10 cellular contexts compared by ENCODE assay signal in the genomic region with DNA sequence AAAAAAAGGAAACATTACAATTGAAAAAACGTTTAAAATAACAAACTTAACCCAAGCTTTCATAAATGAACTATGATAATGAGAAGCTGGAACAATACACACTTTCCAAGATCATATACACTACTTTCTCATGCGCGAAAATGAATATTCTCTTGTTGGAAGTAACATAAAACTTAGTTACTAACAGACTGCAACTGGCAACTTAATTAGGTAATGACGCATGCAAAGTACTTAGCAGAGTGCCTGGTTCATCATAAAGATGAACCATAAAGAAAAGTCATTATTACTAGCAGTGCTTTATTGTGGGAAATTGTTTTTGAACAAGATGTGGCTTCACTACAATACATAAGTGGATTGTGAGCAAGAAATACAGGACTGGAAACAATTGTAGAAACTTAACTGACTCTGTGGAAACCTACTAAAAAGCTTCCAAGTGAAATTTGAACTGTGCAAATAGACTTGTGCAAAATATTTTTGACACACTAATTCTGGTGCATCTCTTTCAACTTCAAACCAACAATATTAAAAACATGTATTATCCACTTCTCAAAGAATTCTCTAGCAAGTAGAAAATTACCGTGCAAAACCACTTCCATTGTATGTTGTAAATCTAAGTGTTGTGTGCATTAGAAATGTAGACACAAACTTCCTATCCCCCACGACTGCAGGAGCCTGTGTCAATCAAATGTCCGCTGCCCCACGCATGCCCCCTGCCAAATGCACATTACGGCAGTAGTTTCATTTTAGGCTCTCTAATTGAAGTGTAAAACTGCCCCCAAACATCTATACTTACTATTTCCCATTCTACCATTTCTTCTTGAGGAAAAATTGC. TPM values are rescaled to one million over a fixed set of nuclear protein-coding genes. Genes with fewer than 3 reads are reported as not detected.
A peak's percentile ranks its signal among the peaks of the same experiment; 100 is the strongest.
DNase-seq lines count a peak whose midpoint lies in the region; ATAC-seq, FAIRE-seq and TF ChIP-seq lines count a peak whose summit lies in the region.
"Had no signal": no experiment of that assay in that cellular context is flagged by ENCODE, and none has a peak within 500 bp of the region (broad histone marks: within the 10 kb centered on the region; RNA-seq: fewer than 3 reads in every experiment).

No MANE protein-coding gene starts in this region.

- POLR2A ChIA-PET in HEK293 (lab: Yijun Ruan, JAX) = interaction anchor here (1.0 to 3.3 kb wide), 3 partner anchors 12 to 164 kb away, joined by 3 to 32 read pairs (median 4); no protein-coding TSS in a partner anchor

- H4K20me1 ChIP-seq in astrocyte (ENCODE audit: insufficient read depth, low read length) = peaks cover 35% of the 10 kb centered on the region

- no peak overlapping the region for H3K27ac ChIP-seq in HEK293 (ENCODE audit: extremely low read depth, low read depth, low read length)
- H3K27ac ChIP-seq in astrocyte (ENCODE audit: low read depth, low read length) = peak overlapping the region; percentile 81
- peak overlapping the region in 5 of 21 experiments; percentile 16 to 92 (median 90) for H3K27ac ChIP-seq in skin epidermis

- no peak overlapping the region for H3K27ac Mint-ChIP-seq in astrocyte (ENCODE audit: unreplicated experiment)
- H3K27ac Mint-ChIP-seq in activated T-helper 1 cell treated with anti-CD3 and anti-CD28 coated beads, Interleukin-12 subunit alpha, Interleukin-12 subunit beta, Interleukin-2, Interleukin-4 antibody, amounts not matched to agents 30 ng/mL and 10 ng/mL and 1 ng/mL, durations not matched to agents 14 hours and 24 hours and 36 hours = no peak overlapping the region

- H3K4me2 ChIP-seq in astrocyte (ENCODE audit: low read length) = peak overlapping the region; percentile 91

- H3K36me3 ChIP-seq in HEK293 (ENCODE audit: control insufficient read depth in 2 of 2, insufficient read depth in 1 of 2, low read length in 2 of 2) (no peaks in the 10 kb centered on the region), astrocyte (ENCODE audit: insufficient read depth, low read length) (no peaks in the 10 kb centered on the region), kidney epithelial cell (ENCODE audit: control insufficient read depth, insufficient read depth, low read length) (no peaks in the 10 kb centered on the region)

- peaks cover 9% of the 10 kb centered on the region for H3K4me1 ChIP-seq in HEK293 (ENCODE audit: control insufficient read depth, insufficient read depth, low read length)
- peaks cover 27% of the 10 kb centered on the region for H3K4me1 ChIP-seq in astrocyte (ENCODE audit: insufficient read depth, low read length)

- peaks cover 99% of the 10 kb centered on the region for H3K79me2 ChIP-seq in astrocyte (ENCODE audit: insufficient read depth, low read length)

- TF ChIP-seq CTCF in HEK293 (tag by site-specific recombination; IDR thresholded peaks at IDR 0.05) = no peak
- TF ChIP-seq CTCF in astrocyte (IDR thresholded peaks at IDR 0.05; ENCODE audit: insufficient read depth, low read depth, low read length) = no peak
- TF ChIP-seq CTCF in kidney epithelial cell (IDR thresholded peaks at IDR 0.05; ENCODE audit: insufficient read depth, low read length, poor library complexity, severe bottlenecking) = no peak

- ATAC-seq in GM18498 (IDR thresholded peaks at IDR 0.05; ENCODE audit: unreplicated experiment) (no peak), GM21825 (IDR thresholded peaks at IDR 0.05; ENCODE audit: unreplicated experiment) (no peak)
- ATAC-seq: K562 had no signal

- H3K9me3 Mint-ChIP-seq in astrocyte (ENCODE audit: unreplicated experiment) = no peaks in the 10 kb centered on the region
- no peaks in the 10 kb centered on the region for H3K9me3 Mint-ChIP-seq in activated T-helper 1 cell treated with anti-CD3 and anti-CD28 coated beads, Interleukin-12 subunit alpha, Interleukin-12 subunit beta, Interleukin-2, Interleukin-4 antibody, amounts not matched to agents 30 ng/mL and 10 ng/mL and 1 ng/mL, durations not matched to agents 14 hours and 24 hours and 36 hours

- H3K4me3 ChIP-seq in HEK293 (ENCODE audit: low read depth, low read length) (peak overlapping the region; percentile 92), astrocyte (ENCODE audit: insufficient read depth, low read depth, low read length) (peak overlapping the region; percentile 91), kidney epithelial cell (ENCODE audit: low read depth, low read length) (peak overlapping the region; percentile 57), skin epidermis (peak overlapping the region; percentile 46 to 71 (median 60))
- H3K4me3 ChIP-seq: K562 had no signal

- H3K9me3 ChIP-seq in HEK293 (ENCODE audit: control insufficient read depth, insufficient read depth, low read depth, low read length) (no peaks in the 10 kb centered on the region), astrocyte (ENCODE audit: insufficient read depth, low read depth, low read length) (no peaks in the 10 kb centered on the region)

- H3K4me1 Mint-ChIP-seq in astrocyte (ENCODE audit: low read depth, unreplicated experiment) = peaks cover 18% of the 10 kb centered on the region
- H3K4me1 Mint-ChIP-seq in activated T-helper 1 cell treated with anti-CD3 and anti-CD28 coated beads, Interleukin-12 subunit alpha, Interleukin-12 subunit beta, Interleukin-2, Interleukin-4 antibody, amounts not matched to agents 30 ng/mL and 10 ng/mL and 1 ng/mL, durations not matched to agents 14 hours and 24 hours and 36 hours (ENCODE audit: low read depth) = peaks cover 9% of the 10 kb centered on the region

- no peak for DNase-seq in astrocyte (ENCODE audit: low read depth)
- no peak for DNase-seq in kidney epithelial cell (ENCODE audit: low read depth)
- no peak for DNase-seq in stimulated activated CD4-positive, alpha-beta T cell treated with anti-CD3 and anti-CD28 coated beads, Interleukin-4, amount 100 ng/mL, for 24 hours
- DNase-seq in activated T-helper 1 cell treated with anti-CD3 and anti-CD28 coated beads, Interleukin-12 subunit alpha, Interleukin-12 subunit beta, Interleukin-2, Interleukin-4 antibody, amounts not matched to agents 30 ng/mL and 10 ng/mL and 1 ng/mL, durations not matched to agents 14 hours and 24 hours and 36 hours (ENCODE audit: low spot score) = no peak
- DNase-seq: stimulated activated CD4-positive, alpha-beta T cell treated with anti-CD3 and anti-CD28 coated beads, Interleukin-12 subunit alpha, Interleukin-12 subunit beta, amount 100 ng/mL, for 4 hours had no signal

- intact Hi-C loops in activated T-helper 1 cell treated with anti-CD3 and anti-CD28 coated beads, Interleukin-12 subunit alpha, Interleukin-12 subunit beta, Interleukin-2, Interleukin-4 antibody, amounts not matched to agents 30 ng/mL and 10 ng/mL and 1 ng/mL, durations not matched to agents 14 hours and 24 hours and 36 hours (cut with micrococcal nuclease) = loop anchor here (10.0 kb wide), 3 partner anchors 99 to 309 kb away; a partner anchor contains a TSS

- H3K9ac ChIP-seq in astrocyte (ENCODE audit: low read length) = peak overlapping the region; percentile 92

- peaks cover 8% of the 10 kb centered on the region for H3K27me3 Mint-ChIP-seq in astrocyte (ENCODE audit: low read depth, unreplicated experiment)
- peaks cover 71% of the 10 kb centered on the region for H3K27me3 Mint-ChIP-seq in activated T-helper 1 cell treated with anti-CD3 and anti-CD28 coated beads, Interleukin-12 subunit alpha, Interleukin-12 subunit beta, Interleukin-2, Interleukin-4 antibody, amounts not matched to agents 30 ng/mL and 10 ng/mL and 1 ng/mL, durations not matched to agents 14 hours and 24 hours and 36 hours (ENCODE audit: insufficient read depth)

- FAIRE-seq in astrocyte (lab: Jason Lieb, UNC) = no peak
- FAIRE-seq: K562 had no signal

- H3K27me3 ChIP-seq in astrocyte (ENCODE audit: insufficient read depth, low read length) (no peaks in the 10 kb centered on the region), kidney epithelial cell (ENCODE audit: control insufficient read depth, insufficient read depth, low read length) (no peaks in the 10 kb centered on the region)

- no peak overlapping the region for H2AFZ ChIP-seq in astrocyte (ENCODE audit: low read depth, low read length)

- H3K4me3 Mint-ChIP-seq in astrocyte (ENCODE audit: unreplicated experiment) = peak overlapping the region; percentile 90
- H3K4me3 Mint-ChIP-seq in activated T-helper 1 cell treated with anti-CD3 and anti-CD28 coated beads, Interleukin-12 subunit alpha, Interleukin-12 subunit beta, Interleukin-2, Interleukin-4 antibody, amounts not matched to agents 30 ng/mL and 10 ng/mL and 1 ng/mL, durations not matched to agents 14 hours and 24 hours and 36 hours = no peak overlapping the region

- CTCF ChIA-PET in HEK293 (lab: Yijun Ruan, JAX) = interaction anchor here (1.0 to 3.9 kb wide), 4 partner anchors 99 to 210 kb away, joined by 3 to 30 read pairs (median 18); no protein-coding TSS in a partner anchor

- no peaks in the 10 kb centered on the region for H3K36me3 Mint-ChIP-seq in astrocyte (ENCODE audit: low read depth, unreplicated experiment)
- no peaks in the 10 kb centered on the region for H3K36me3 Mint-ChIP-seq in activated T-helper 1 cell treated with anti-CD3 and anti-CD28 coated beads, Interleukin-12 subunit alpha, Interleukin-12 subunit beta, Interleukin-2, Interleukin-4 antibody, amounts not matched to agents 30 ng/mL and 10 ng/mL and 1 ng/mL, durations not matched to agents 14 hours and 24 hours and 36 hours (ENCODE audit: low read depth)

TF ChIP-seq in HEK293, 187 proteins besides CTCF, POLR2A, EP300 and RAD21 (continues in another document):
- TF ChIP-seq ZNF473 (tag by site-specific recombination; IDR thresholded peaks at IDR 0.05) = no peak
- no peak for TF ChIP-seq REPIN1 (tag by site-specific recombination; IDR thresholded peaks at IDR 0.05; ENCODE audit: low read depth)
- TF ChIP-seq SP3 (tag by site-specific recombination; IDR thresholded peaks at IDR 0.05) = no peak; the same call in 1 of the 2 replicates
- no peak for TF ChIP-seq ZNF302 (tag by site-specific recombination; IDR thresholded peaks at IDR 0.05; ENCODE audit: low read depth)
- TF ChIP-seq, protein P1, sequence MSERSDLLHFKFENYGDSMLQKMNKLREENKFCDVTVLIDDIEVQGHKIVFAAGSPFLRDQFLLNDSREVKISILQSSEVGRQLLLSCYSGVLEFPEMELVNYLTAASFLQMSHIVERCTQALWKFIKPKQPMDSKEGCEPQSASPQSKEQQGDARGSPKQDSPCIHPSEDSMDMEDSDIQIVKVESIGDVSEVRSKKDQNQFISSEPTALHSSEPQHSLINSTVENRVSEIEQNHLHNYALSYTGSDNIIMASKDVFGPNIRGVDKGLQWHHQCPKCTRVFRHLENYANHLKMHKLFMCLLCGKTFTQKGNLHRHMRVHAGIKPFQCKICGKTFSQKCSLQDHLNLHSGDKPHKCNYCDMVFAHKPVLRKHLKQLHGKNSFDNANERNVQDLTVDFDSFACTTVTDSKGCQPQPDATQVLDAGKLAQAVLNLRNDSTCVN (tag by site-specific recombination; optimal IDR thresholded peaks at IDR 0.05) = no peak

RNA-seq across cellular contexts. Expression of a gene that starts 2.0 kb away (rescaled TPM):
- total RNA-seq in astrocyte = 17.6 and 19.9 TPM in 2 replicates
- 80.4 and 82.3 TPM in 2 replicates for total RNA-seq in kidney epithelial cell
- not detected in 2 replicates for total RNA-seq in activated T-helper 1 cell treated with anti-CD3 and anti-CD28 coated beads, Interleukin-12 subunit alpha, Interleukin-12 subunit beta, Interleukin-2, Interleukin-4 antibody, amounts not matched to agents 30 ng/mL and 10 ng/mL and 1 ng/mL, durations not matched to agents 14 hours and 24 hours and 36 hours

Comparison
In these comparisons a context has a peak if more than half of its experiments do, and no peak if none do; other contexts are left out.
1. RNA of a gene that starts 2.0 kb away (total RNA-seq): 80.4 to 82.3 TPM in kidney epithelial cell and 17.6 to 19.9 TPM in astrocyte; not detected in activated T-helper 1 cell treated with anti-CD3 and anti-CD28 coated beads, Interleukin-12 subunit alpha, Interleukin-12 subunit beta, Interleukin-2, Interleukin-4 antibody, amounts not matched to agents 30 ng/mL and 10 ng/mL and 1 ng/mL, durations not matched to agents 14 hours and 24 hours and 36 hours; every median in the first group is over 10 times any median in the second.
2. Peak in every context shown above with its lines, with median percentiles within 50 percentile points of each other: H3K4me3 ChIP-seq.